34 cellular contexts compared by ENCODE assay signal in the genomic region with DNA sequence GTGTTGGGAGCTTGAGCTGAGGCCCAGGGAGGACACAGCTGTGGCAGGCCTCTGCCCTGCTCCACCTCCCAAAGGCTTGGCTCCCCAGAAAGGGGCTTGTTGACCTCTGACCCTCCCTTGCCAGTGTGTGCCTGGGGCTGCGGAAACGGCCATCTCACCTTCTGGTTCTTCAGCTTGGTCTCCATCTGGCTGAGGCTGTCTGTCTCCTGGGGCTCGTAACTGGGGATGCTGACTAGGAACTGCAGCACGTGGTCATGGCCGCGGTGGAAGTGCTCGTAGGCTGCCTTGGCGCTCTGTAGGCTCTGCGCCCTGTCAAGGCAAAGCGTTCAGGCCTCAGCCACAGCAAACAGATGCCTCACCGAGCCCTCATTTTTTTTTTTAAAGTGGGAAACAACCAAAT. TPM values are rescaled to one million over a fixed set of nuclear protein-coding genes. Genes with fewer than 3 reads are reported as not detected.
"Had no signal": no experiment of that assay in that cellular context is flagged by ENCODE, and none has a peak within 500 bp of the region (broad histone marks: within the 10 kb centered on the region; RNA-seq: fewer than 3 reads in every experiment).

No MANE protein-coding gene starts in this region.

- H3K9me3 ChIP-seq: adrenal gland, MG63, SJSA1, SK-N-SH had no signal

- H3K9me3 Mint-ChIP-seq: activated CD4-positive, alpha-beta memory T cell treated with anti-CD3 and anti-CD28 coated beads for 36 hours; activated naive CD4-positive, alpha-beta T cell treated with anti-CD3 and anti-CD28 coated beads for 36 hours; activated naive CD4-positive, alpha-beta T cell treated with anti-CD3 and anti-CD28 coated beads, Interleukin-2, amount 50 U/mL, for 72 hours; activated T-cell treated with anti-CD3 and anti-CD28 coated beads, Interleukin-2, amount 50 U/mL, for 4 hours; activated T-helper 1 cell treated with anti-CD3 and anti-CD28 coated beads, Interleukin-12 subunit alpha, Interleukin-12 subunit beta, Interleukin-2, Interleukin-4 antibody, amounts not matched to agents 30 ng/mL and 10 ng/mL and 1 ng/mL, durations not matched to agents 14 hours and 24 hours and 36 hours; T-helper 1 cell treated with Interleukin-12 subunit alpha and Interleukin-12 subunit beta and Interleukin-4 antibody, amounts not matched to agents 30 μg/mL and 1 μg/mL, for 36 hours; T-helper 2 cell treated with Interferon-gamma antibody and Interleukin-4, amounts not matched to agents 5 μg/mL and 100 μg/mL, for 36 hours; WTC11 had no signal

- ATAC-seq: activated CD4-positive, CD25-positive, alpha-beta regulatory T cell treated with anti-CD3 and anti-CD28 coated beads, Interleukin-2, amount 50 U/mL, for 24 hours; activated naive CD4-positive, alpha-beta T cell treated with anti-CD3 and anti-CD28 coated beads, Interleukin-2, amount 50 U/mL, for 72 hours; activated T-cell treated with anti-CD3 and anti-CD28 coated beads, Interleukin-2, amount 50 U/mL, for 4 hours; Panc1; WTC11 had no signal

- H3K9ac ChIP-seq: SK-N-SH had no signal

- FAIRE-seq: bronchial epithelial cell, TTC549 had no signal

- DNase-seq: activated CD4-positive, alpha-beta memory T cell treated with anti-CD3 and anti-CD28 coated beads for 36 hours; activated CD4-positive, alpha-beta T cell treated with anti-CD3 and anti-CD28 coated beads for 4 hours; activated CD4-positive, alpha-beta T cell treated with anti-CD3 and anti-CD28 coated beads, Interleukin-2, amount 50 U/mL, for 1 hour; activated CD8-positive, alpha-beta memory T cell treated with anti-CD3 and anti-CD28 coated beads, Interleukin-2, amount 50 U/mL, for 4 hours; activated gamma-delta T cell treated with Interleukin-2 at 50 U/mL for 16 hours; activated naive CD4-positive, alpha-beta T cell treated with anti-CD3 and anti-CD28 coated beads for 36 hours; activated T-cell treated with anti-CD3 and anti-CD28 coated beads for 4 hours; activated T-cell treated with anti-CD3 and anti-CD28 coated beads, Interleukin-2, amount 50 U/mL, for 4 hours; adrenal gland; cerebellar nuclear complex; Kasumi-1; KG1; MG63; NCI-H1092; NCI-H1436 treated with DMSO at 0.1 percent for 48 hours; NCI-H187; NCI-H2029 treated with DMSO at 0.1 percent for 48 hours; NCI-H2107; NCI-H226; NCI-H446 treated with DMSO at 0.1 percent for 48 hours; NCI-H524 treated with DMSO at 0.1 percent for 48 hours; SHP77 treated with DMSO at 0.1 percent for 48 hours; SK-N-SH had no signal

- H3K4me2 ChIP-seq: SK-N-SH had no signal

- H3K4me1 Mint-ChIP-seq: WTC11 had no signal

- H3K36me3 Mint-ChIP-seq: activated naive CD4-positive, alpha-beta T cell treated with anti-CD3 and anti-CD28 coated beads, Interleukin-2, amount 50 U/mL, for 72 hours had no signal

- H3K4me1 ChIP-seq: adrenal gland, SJSA1 had no signal

- H3K4me3 Mint-ChIP-seq: activated CD4-positive, alpha-beta memory T cell treated with anti-CD3 and anti-CD28 coated beads for 36 hours; activated naive CD4-positive, alpha-beta T cell treated with anti-CD3 and anti-CD28 coated beads for 36 hours; activated T-cell treated with anti-CD3 and anti-CD28 coated beads, Interleukin-2, amount 50 U/mL, for 4 hours; activated T-helper 1 cell treated with anti-CD3 and anti-CD28 coated beads, Interleukin-12 subunit alpha, Interleukin-12 subunit beta, Interleukin-2, Interleukin-4 antibody, amounts not matched to agents 30 ng/mL and 10 ng/mL and 1 ng/mL, durations not matched to agents 14 hours and 24 hours and 36 hours; brain; T-helper 1 cell treated with Interleukin-12 subunit alpha and Interleukin-12 subunit beta and Interleukin-4 antibody, amounts not matched to agents 30 μg/mL and 1 μg/mL, for 36 hours; T-helper 2 cell treated with Interferon-gamma antibody and Interleukin-4, amounts not matched to agents 5 μg/mL and 100 μg/mL, for 36 hours; WTC11 had no signal

- H3K27me3 ChIP-seq: adrenal gland, MG63, SJSA1 had no signal

- H3K4me3 ChIP-seq: adrenal gland, MG63, SJSA1 had no signal

- H3K27ac ChIP-seq: adrenal gland, SJSA1 had no signal

- H3K27ac Mint-ChIP-seq: activated CD4-positive, alpha-beta memory T cell treated with anti-CD3 and anti-CD28 coated beads for 36 hours; activated naive CD4-positive, alpha-beta T cell treated with anti-CD3 and anti-CD28 coated beads for 36 hours; activated T-helper 1 cell treated with anti-CD3 and anti-CD28 coated beads, Interleukin-12 subunit alpha, Interleukin-12 subunit beta, Interleukin-2, Interleukin-4 antibody, amounts not matched to agents 30 ng/mL and 10 ng/mL and 1 ng/mL, durations not matched to agents 14 hours and 24 hours and 36 hours; brain; T-helper 1 cell treated with Interleukin-12 subunit alpha and Interleukin-12 subunit beta and Interleukin-4 antibody, amounts not matched to agents 30 μg/mL and 1 μg/mL, for 36 hours; T-helper 2 cell treated with Interferon-gamma antibody and Interleukin-4, amounts not matched to agents 5 μg/mL and 100 μg/mL, for 36 hours; WTC11 had no signal

RNA-seq across cellular contexts. Expression of a gene that starts 46.9 kb away (rescaled TPM):
- total RNA-seq: activated naive CD4-positive, alpha-beta T cell treated with anti-CD3 and anti-CD28 coated beads, Interleukin-2, amount 50 U/mL, for 72 hours; activated T-helper 1 cell treated with anti-CD3 and anti-CD28 coated beads, Interleukin-12 subunit alpha, Interleukin-12 subunit beta, Interleukin-2, Interleukin-4 antibody, amounts not matched to agents 30 ng/mL and 10 ng/mL and 1 ng/mL, durations not matched to agents 14 hours and 24 hours and 36 hours had no signal
